In genomic region chr2:120064664-120065063, GRCh38 we compare ENCODE assay signal across 17 cellular contexts.
"Had no signal": no experiment of that assay in that cellular context is flagged by ENCODE, and none has a peak within 500 bp of the region (broad histone marks: within the 10 kb centered on the region; RNA-seq: fewer than 3 reads in every experiment).

No MANE protein-coding gene starts in this region.

- H3K27me3 ChIP-seq: adrenal gland, body of pancreas, gastroesophageal sphincter, right lobe of liver, spleen, testis, upper lobe of left lung had no signal

- H3K4me3 ChIP-seq: adrenal gland, body of pancreas, gastroesophageal sphincter, left ventricle myocardium inferior, right lobe of liver, spleen, testis, upper lobe of left lung had no signal

- H3K36me3 ChIP-seq: adrenal gland, gastroesophageal sphincter, left ventricle myocardium inferior, right lobe of liver, upper lobe of left lung had no signal

- H3K9me3 ChIP-seq: adrenal gland, body of pancreas, gastroesophageal sphincter, left ventricle myocardium inferior, right lobe of liver, spleen, testis, upper lobe of left lung had no signal

- H3K27ac ChIP-seq: adrenal gland, body of pancreas, gastroesophageal sphincter, left ventricle myocardium inferior, right lobe of liver, spleen, testis, upper lobe of left lung had no signal

- H3K4me1 ChIP-seq: spleen, testis had no signal

- ATAC-seq: body of pancreas; gastroesophageal sphincter; natural killer cell treated with Interleukin-12 subunit alpha and Interleukin-12 subunit beta and Interleukin-15 and Interleukin-18, amount 100 ng/mL, for 72 hours; right lobe of liver; stimulated activated naive CD8-positive, alpha-beta T cell treated with anti-CD3 and anti-CD28 coated beads, Interleukin-15, amount 100 ng/mL, for 72 hours; WTC11 had no signal

- DNase-seq: activated CD4-positive, alpha-beta memory T cell treated with anti-CD3 and anti-CD28 coated beads, Interleukin-2, amount 10 ng/mL, durations not matched to agents 7 days and 5 days; activated CD4-positive, alpha-beta T cell treated with anti-CD3 and anti-CD28 coated beads for 4 hours; activated T-cell treated with anti-CD3 and anti-CD28 coated beads, Interleukin-2, amount 50 U/mL, for 24 hours; adrenal gland; body of pancreas; dermis blood vessel endothelial cell; islet precursor cell; left ventricle myocardium inferior; right lobe of liver; spleen; stimulated activated naive CD8-positive, alpha-beta T cell treated with anti-CD3 and anti-CD28 coated beads, Interleukin-15, amount 100 ng/mL, for 72 hours; T-helper 2 cell; testis; upper lobe of left lung had no signal
